Comparison of ENCODE assay signal across 1 cellular context in genomic region chr19:42125536-42125935, GRCh38.
TF ChIP-seq lines count a peak whose summit lies in the region.

No MANE protein-coding gene starts in this region.

TF ChIP-seq in WTC11, 78 proteins besides CTCF, POLR2A, EP300 and RAD21:
- TF ChIP-seq GABPB1 (CRISPR knock-in tag; IDR thresholded peaks at IDR 0.05) (no peak), NFYB (CRISPR knock-in tag; conservative IDR thresholded peaks at IDR 0.05; ENCODE audit: low read depth) (no peak), ZMAT4 (CRISPR knock-in tag; IDR thresholded peaks at IDR 0.05) (no peak)
TF ChIP-seq in WTC11: peak in this region for 0.
